12 cellular contexts compared by ENCODE assay signal in genomic region chr7:262631-263311, GRCh38. TPM values are rescaled to one million over a fixed set of nuclear protein-coding genes. Genes with fewer than 3 reads are reported as not detected.
DNase-seq lines count a peak whose midpoint lies in the region; ATAC-seq, FAIRE-seq and TF ChIP-seq lines count a peak whose summit lies in the region.
"Not testable (repeated sequence)": the region's sequence is repeated elsewhere in the genome, so short reads cannot be mapped to it uniquely, and the experiment has no call there.
"Had no signal": no experiment of that assay in that cellular context is flagged by ENCODE, and none has a peak within 500 bp of the region (broad histone marks: within the 10 kb centered on the region; RNA-seq: fewer than 3 reads in every experiment).

No MANE protein-coding gene starts in this region.

- peak; percentile 2 for TF ChIP-seq CTCF in bronchial epithelial cell (IDR thresholded peaks at IDR 0.05; ENCODE audit: insufficient read depth, low read length, severe bottlenecking)
- peak; percentile 35 for TF ChIP-seq CTCF in parathyroid adenoma (IDR thresholded peaks at IDR 0.05)

- H3K27ac ChIP-seq in BLaER1, parathyroid adenoma: not testable (repeated sequence)

- not testable (repeated sequence) for H3K4me1 ChIP-seq in BLaER1, parathyroid adenoma

- DNase-seq in H7, result peak; percentile 58
- DNase-seq in T-helper 2 cell, result peak in 3 of 5 experiments; percentile 38 to 55 (median 54)
- peak; percentile 64 for DNase-seq in activated T-cell treated with anti-CD3 and anti-CD28 coated beads for 24 hours (ENCODE audit: low read depth)
- DNase-seq in bronchial epithelial cell (ENCODE audit: low read depth), result not testable (repeated sequence)
- peak; percentile 21 for DNase-seq in left ventricle myocardium superior
- DNase-seq in stimulated activated CD8-positive, alpha-beta memory T cell treated with anti-CD3 and anti-CD28 coated beads, Interleukin-4, amount 100 ng/mL, for 24 hours (ENCODE audit: low read depth), result peak; percentile 51

- FAIRE-seq in bronchial epithelial cell (lab: Jason Lieb, UNC), result peak; percentile 13

- not testable (repeated sequence) for H3K27me3 ChIP-seq in BLaER1; H7 (ENCODE audit: control insufficient read depth, insufficient read depth, low read length); bronchial epithelial cell (ENCODE audit: control insufficient read depth, insufficient read depth, low read length); parathyroid adenoma (ENCODE audit: control insufficient read depth, insufficient read depth, low read length)

- H2AFZ ChIP-seq in parathyroid adenoma, result not testable (repeated sequence)

- H4K20me1 ChIP-seq in BLaER1, result not testable (repeated sequence)

- H3K36me3 ChIP-seq in BLaER1, result peaks cover 43% of the 10 kb centered on the region
- not testable (repeated sequence) for H3K36me3 ChIP-seq in H7 (replicated peaks; ENCODE audit: control insufficient read depth, insufficient read depth, low read length); bronchial epithelial cell (ENCODE audit: control insufficient read depth, insufficient read depth, low read length); parathyroid adenoma (ENCODE audit: control insufficient read depth, insufficient read depth, low read length)

- not testable (repeated sequence) for H3K9ac ChIP-seq in BLaER1, parathyroid adenoma

- intact Hi-C loops in left ventricle myocardium superior (cut with micrococcal nuclease), result not testable (repeated sequence)

- H3K4me2 ChIP-seq in BLaER1; parathyroid adenoma (ENCODE audit: low read length): not testable (repeated sequence)

- H3K4me3 ChIP-seq in BLaER1, result peak overlapping the region; percentile 29; the same call in 1 of the 2 replicates
- H3K4me3 ChIP-seq in H7 (ENCODE audit: insufficient read depth, low read depth, low read length); bronchial epithelial cell (ENCODE audit: low read depth, low read length); parathyroid adenoma (ENCODE audit: low read depth, low read length): not testable (repeated sequence)

- H3K9me3 ChIP-seq in BLaER1, result peaks cover 57% of the 10 kb centered on the region
- H3K9me3 ChIP-seq in parathyroid adenoma (ENCODE audit: control insufficient read depth, low read length), result not testable (repeated sequence)

- not testable (repeated sequence) for H3K79me2 ChIP-seq in parathyroid adenoma

- ATAC-seq in left ventricle myocardium superior, result not testable (repeated sequence)

RNA-seq across cellular contexts. Expression of gene FOXL3, which starts 27.2 kb away (rescaled TPM):
- total RNA-seq in H7 (2014; rRNA removed; shearing (Covaris generic)), result not detected in 2 replicates
- total RNA-seq in bronchial epithelial cell, result not detected in 2 replicates
- total RNA-seq in left ventricle myocardium superior, result not detected
- total RNA-seq: glomerular endothelial cell, LHCN-M2, renal cortical epithelial cell, subcutaneous adipose tissue had no signal
